ENCODE assay signal across 9 cellular contexts in genomic region chr11:86577663-86578636, GRCh38.
DNase-seq lines count a peak whose midpoint lies in the region; ATAC-seq and TF ChIP-seq lines count a peak whose summit lies in the region.
"Had no signal": no experiment of that assay in that cellular context is flagged by ENCODE, and none has a peak within 500 bp of the region (broad histone marks: within the 10 kb centered on the region; RNA-seq: fewer than 3 reads in every experiment).

No MANE protein-coding gene starts in this region.

- no CpG with 5 or more reads among the region's 10 CpGs for WGBS in neuronal stem cell (ENCODE audit: extremely low coverage in 2 of 2, insufficient read length in 2 of 2, insufficient replicate concordance in 1 of 2), 2 donors

- no peak overlapping the region for H2BK12ac ChIP-seq in neuronal stem cell (ENCODE audit: low read length)

- no peak overlapping the region for H3K4ac ChIP-seq in neuronal stem cell (ENCODE audit: low read length)

- H3K4me3 ChIP-seq in neuronal stem cell (ENCODE audit: low read length in 2 of 2), result no peak overlapping the region

- no peak overlapping the region for H3K14ac ChIP-seq in neuronal stem cell (ENCODE audit: low read length)

- no peaks in the 10 kb centered on the region for H3K9me3 ChIP-seq in neuronal stem cell (replicated peaks in 1 of 2; ENCODE audit: control insufficient read depth in 2 of 2, insufficient read depth in 1 of 2, low read depth in 1 of 2, low read length in 2 of 2)

- no peak overlapping the region for H2BK120ac ChIP-seq in neuronal stem cell (ENCODE audit: low read depth, low read length)

- H3K4me2 ChIP-seq in neuronal stem cell (ENCODE audit: insufficient read depth, low read length, poor library complexity, severe bottlenecking), result no peak overlapping the region

- DNase-seq in AG09319 (ENCODE audit: extremely low read depth, low read depth), result peak; percentile 64
- peak; percentile 88 for DNase-seq in fibroblast of gingiva (ENCODE audit: low read depth)
- DNase-seq in neuronal stem cell (ENCODE audit: low spot score), result no peak
- DNase-seq in NCI-H1417 treated with DMSO at 0.1 percent for 48 hours (lab: John Stamatoyannopoulos, UW), result no peak
- no peak for DNase-seq in T-helper 1 cell
- no peak for DNase-seq in stimulated activated CD4-positive, alpha-beta T cell treated with anti-CD3 and anti-CD28 coated beads, Interleukin-2, amount 100 ng/mL, for 48 hours
- DNase-seq: activated CD8-positive, alpha-beta memory T cell treated with anti-CD3 and anti-CD28 coated beads, Interleukin-2, amount 50 U/mL, for 4 hours had no signal

- ATAC-seq in GM19023 (IDR thresholded peaks at IDR 0.05; ENCODE audit: unreplicated experiment), result no peak

- H3K27ac ChIP-seq in neuronal stem cell (replicated peaks; ENCODE audit: low read length), result no peak overlapping the region

- H2AFZ ChIP-seq in neuronal stem cell (ENCODE audit: low read length), result no peak overlapping the region

- H2BK15ac ChIP-seq in neuronal stem cell (ENCODE audit: low read length), result peak overlapping the region; percentile 0

- no peak overlapping the region for H3K23ac ChIP-seq in neuronal stem cell (ENCODE audit: low read depth, low read length, poor library complexity)

- no peak overlapping the region for H4K91ac ChIP-seq in neuronal stem cell (ENCODE audit: low read depth, low read length, poor library complexity)

- H3K4me1 ChIP-seq in neuronal stem cell (ENCODE audit: control insufficient read depth in 2 of 2, insufficient read depth in 1 of 2, low read depth in 1 of 2, low read length in 2 of 2), result peaks cover 0 to 24% of the 10 kb centered on the region in 2 donors

- TF ChIP-seq CTCF in AG09319 (IDR thresholded peaks at IDR 0.05; ENCODE audit: low read depth, low read length), result no peak

- H2AK5ac ChIP-seq in neuronal stem cell (ENCODE audit: low read depth, low read length), result peak overlapping the region; percentile 3

- no peak overlapping the region for H4K8ac ChIP-seq in neuronal stem cell (ENCODE audit: low read depth, low read length)

- H3K18ac ChIP-seq in neuronal stem cell (ENCODE audit: low read length), result no peak overlapping the region

- no peaks in the 10 kb centered on the region for H3K27me3 ChIP-seq in neuronal stem cell (ENCODE audit: control insufficient read depth in 3 of 3, insufficient read depth in 3 of 3, low read depth in 1 of 3, low read length in 3 of 3)

- no peak overlapping the region for H2BK5ac ChIP-seq in neuronal stem cell (ENCODE audit: low read length)

- H3K36me3 ChIP-seq in neuronal stem cell (replicated peaks in 1 of 2; ENCODE audit: control insufficient read depth in 2 of 2, insufficient read depth in 2 of 2, low read length in 2 of 2), result no peaks in the 10 kb centered on the region

- no peak overlapping the region for H3K9ac ChIP-seq in neuronal stem cell (ENCODE audit: low read depth, low read length, poor library complexity)

- H3K79me1 ChIP-seq in neuronal stem cell (ENCODE audit: low read depth, low read length), result peaks cover 6% of the 10 kb centered on the region

TF ChIP-seq in PFSK-1, 5 proteins besides CTCF, POLR2A, EP300 and RAD21:
- TF ChIP-seq FOXP2 (optimal IDR thresholded peaks at IDR 0.05; ENCODE audit: borderline replicate concordance, extremely low read depth, extremely low read length, insufficient read depth) (no peak), SIN3A (IDR thresholded peaks at IDR 0.05; ENCODE audit: borderline replicate concordance, insufficient read depth, low read length) (no peak; the same call in 1 of the 2 replicates), POLR2AphosphoS5 (IDR thresholded peaks at IDR 0.05; ENCODE audit: low read depth, low read length) (no peak; the same call in 1 of the 2 replicates), TAF1 (IDR thresholded peaks at IDR 0.05; ENCODE audit: borderline replicate concordance, insufficient read depth, low read length) (peak; percentile 41; the same call in 1 of the 2 replicates), REST (IDR thresholded peaks at IDR 0.05; ENCODE audit: insufficient read depth in 1 of 2, low read depth in 2 of 2, low read length in 2 of 2) (peak in 1 of 2 experiments; percentile 41; a peak in 1 of 4 replicates)

Comparison
In these comparisons a context has a peak if more than half of its experiments do, and no peak if none do; other contexts are left out.
1. DNase-seq: peak in AG09319 (single experiment) and fibroblast of gingiva (single experiment); none in neuronal stem cell (single experiment), NCI-H1417 treated with DMSO at 0.1 percent for 48 hours (single experiment), T-helper 1 cell (0 of 5) and stimulated activated CD4-positive, alpha-beta T cell treated with anti-CD3 and anti-CD28 coated beads, Interleukin-2, amount 100 ng/mL, for 48 hours (0 of 2).